11 cellular contexts compared by ENCODE assay signal in the genomic region with DNA sequence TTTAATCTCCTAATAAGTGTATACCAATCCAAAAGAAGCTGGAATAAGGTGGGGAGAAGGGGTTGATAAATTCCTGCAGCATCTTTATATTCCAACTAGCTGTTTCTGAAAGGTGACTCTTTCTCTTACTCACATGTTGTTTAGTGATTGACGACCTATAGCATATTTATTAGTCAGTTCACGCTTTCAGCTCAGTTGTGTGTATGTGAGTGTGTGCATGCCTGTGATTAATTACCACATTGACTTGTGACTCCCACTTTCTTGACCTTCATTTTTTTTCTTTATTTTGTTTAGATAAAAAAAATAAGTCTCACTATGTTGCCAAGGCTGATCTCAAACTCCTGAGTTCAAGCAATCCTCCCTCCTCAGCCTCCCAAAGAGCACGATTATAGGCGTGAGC. TPM values are rescaled to one million over a fixed set of nuclear protein-coding genes. Genes with fewer than 3 reads are reported as not detected.
A peak's percentile ranks its signal among the peaks of the same experiment; 100 is the strongest.
DNase-seq lines count a peak whose midpoint lies in the region; ATAC-seq and TF ChIP-seq lines count a peak whose summit lies in the region.
"Had no signal": no experiment of that assay in that cellular context is flagged by ENCODE, and none has a peak within 500 bp of the region (broad histone marks: within the 10 kb centered on the region; RNA-seq: fewer than 3 reads in every experiment).

No MANE protein-coding gene starts in this region.

- H3K27ac ChIP-seq in brain microvascular endothelial cell (peak overlapping the region; percentile 19), mesenchymal stem cell (ENCODE audit: low read length, poor library complexity, severe bottlenecking) (no peak overlapping the region), tibial artery (peak overlapping the region; percentile 85 to 87), PC-3 (ENCODE audit: low read length) (no peak overlapping the region)

- H2AK5ac ChIP-seq in mesenchymal stem cell (ENCODE audit: low read length, severe bottlenecking): peak overlapping the region; percentile 53

- in situ Hi-C loops in brain microvascular endothelial cell (cut with HindIII; ENCODE audit: low pct_ligation_motif_present, low sequenced_read_pairs): no loop called here

- peaks cover 40% of the 10 kb centered on the region for H3K79me1 ChIP-seq in mesenchymal stem cell (replicated peaks; ENCODE audit: low read length, poor library complexity, severe bottlenecking)

- no peak overlapping the region for H2BK15ac ChIP-seq in mesenchymal stem cell (ENCODE audit: low read depth, poor library complexity, severe bottlenecking)

- peaks cover 3% of the 10 kb centered on the region for H3F3A ChIP-seq in PC-3 (ENCODE audit: low read length, unreplicated experiment)

- POLR2A ChIA-PET in PC-3 (lab: Charles Lee; ENCODE audit: unreplicated experiment): no interaction called here
- POLR2A ChIA-PET in activated CD8-positive, alpha-beta T cell treated with anti-CD3 and anti-CD28 coated beads, Interleukin-2, amount 10 ng/mL, durations not matched to agents 7 days and 5 days (lab: Charles Lee): interaction anchor here (1.2 kb wide), 1 partner anchor 18 kb away, joined by 5 read pairs; no protein-coding TSS in a partner anchor

- H4K20me1 ChIP-seq in PC-3 (ENCODE audit: low read length): no peaks in the 10 kb centered on the region

- 82% methylated on average over 2 of the region's 4 CpGs for WGBS in mesenchymal stem cell

- H3K4me1 Mint-ChIP-seq in activated naive CD8-positive, alpha-beta T cell (ENCODE audit: low read depth): peaks cover 42% of the 10 kb centered on the region
- peaks cover 40% of the 10 kb centered on the region for H3K4me1 Mint-ChIP-seq in activated naive CD8-positive, alpha-beta T cell treated with anti-CD3 and anti-CD28 coated beads for 36 hours
- H3K4me1 Mint-ChIP-seq in activated T-helper 1 cell treated with anti-CD3 and anti-CD28 coated beads, Interleukin-12 subunit alpha, Interleukin-12 subunit beta, Interleukin-2, Interleukin-4 antibody, amounts not matched to agents 30 ng/mL and 10 ng/mL and 1 ng/mL, durations not matched to agents 14 hours and 24 hours and 36 hours (ENCODE audit: low read depth): peaks cover 78% of the 10 kb centered on the region
- H3K4me1 Mint-ChIP-seq in activated CD8-positive, alpha-beta T cell treated with anti-CD3 and anti-CD28 coated beads, Interleukin-2, amount 10 ng/mL, durations not matched to agents 7 days and 5 days (ENCODE audit: low read depth): peaks cover 74% of the 10 kb centered on the region

- H3K9me3 ChIP-seq in mesenchymal stem cell (ENCODE audit: control insufficient read depth, low read length) (no peaks in the 10 kb centered on the region), tibial artery (no peaks in the 10 kb centered on the region), PC-3 (ENCODE audit: low read length) (no peaks in the 10 kb centered on the region)
- H3K9me3 ChIP-seq: spleen had no signal

- no peak overlapping the region for H4K8ac ChIP-seq in mesenchymal stem cell (ENCODE audit: low read length)

- H3K9ac ChIP-seq in mesenchymal stem cell (ENCODE audit: low read length): peak overlapping the region; percentile 73
- H3K9ac ChIP-seq in PC-3 (ENCODE audit: low read length): no peak overlapping the region

- no peak overlapping the region for H3K4me3 ChIP-seq in brain microvascular endothelial cell (ENCODE audit: low read depth, low read length)
- no peak overlapping the region for H3K4me3 ChIP-seq in mesenchymal stem cell (ENCODE audit: insufficient read depth in 1 of 2, low read depth in 1 of 2, low read length in 2 of 2)
- H3K4me3 ChIP-seq in tibial artery: no peak overlapping the region
- no peak overlapping the region for H3K4me3 ChIP-seq in PC-3 (ENCODE audit: low read length)
- H3K4me3 ChIP-seq: spleen had no signal

- peaks cover 53% of the 10 kb centered on the region for H3K79me2 ChIP-seq in PC-3 (ENCODE audit: low read length)

- H3K36me3 ChIP-seq in brain microvascular endothelial cell (replicated peaks): no peaks in the 10 kb centered on the region
- peaks cover 3 to 16% of the 10 kb centered on the region in 2 experiments for H3K36me3 ChIP-seq in mesenchymal stem cell (ENCODE audit: control insufficient read depth in 1 of 2, insufficient read depth in 2 of 2, low read depth in 1 of 2, low read length in 2 of 2)
- no peaks in the 10 kb centered on the region for H3K36me3 ChIP-seq in tibial artery
- no peaks in the 10 kb centered on the region for H3K36me3 ChIP-seq in PC-3 (ENCODE audit: low read depth, low read length)

- H3K4me1 ChIP-seq in mesenchymal stem cell (ENCODE audit: control insufficient read depth, insufficient read depth, low read depth, low read length) (peaks cover 43% of the 10 kb centered on the region), tibial artery (peaks cover 0 to 98% (median 71%) of the 10 kb centered on the region in 4 donors), PC-3 (ENCODE audit: insufficient read depth, low read length) (peaks cover 41% of the 10 kb centered on the region)

- H2BK120ac ChIP-seq in mesenchymal stem cell (ENCODE audit: low read depth, low read length): no peak overlapping the region

- CTCF ChIA-PET in PC-3 (lab: Charles Lee): interaction anchor here (0.6 kb wide), 1 partner anchor 167 kb away, joined by 3 read pairs; no protein-coding TSS in a partner anchor
- CTCF ChIA-PET in activated CD8-positive, alpha-beta T cell treated with anti-CD3 and anti-CD28 coated beads, Interleukin-2, amount 10 ng/mL, durations not matched to agents 7 days and 5 days (lab: Charles Lee): interaction anchor here (1.3 to 7.5 kb wide), 4 partner anchors 10 to 44 kb away, joined by 3 to 80 read pairs (median 51); a partner anchor contains a TSS

- no peak overlapping the region for H2BK12ac ChIP-seq in mesenchymal stem cell (ENCODE audit: low read length in 2 of 2)

- no peak overlapping the region for H3K14ac ChIP-seq in mesenchymal stem cell (ENCODE audit: low read length in 2 of 2)

- H2BK5ac ChIP-seq in mesenchymal stem cell (ENCODE audit: low read depth, low read length, poor library complexity, severe bottlenecking): no peak overlapping the region

- no TSS peak for BruUV-seq in PC-3 (replicated peaks; lab: Mats Ljungman, UMichigan)

- H2AFZ ChIP-seq in mesenchymal stem cell (ENCODE audit: low read depth, low read length) (no peak overlapping the region), PC-3 (ENCODE audit: low read length) (no peak overlapping the region)

- H3K27ac Mint-ChIP-seq in activated naive CD8-positive, alpha-beta T cell: peak overlapping the region; percentile 47
- H3K27ac Mint-ChIP-seq in activated naive CD8-positive, alpha-beta T cell treated with anti-CD3 and anti-CD28 coated beads for 36 hours: no peak overlapping the region
- H3K27ac Mint-ChIP-seq in activated T-helper 1 cell treated with anti-CD3 and anti-CD28 coated beads, Interleukin-12 subunit alpha, Interleukin-12 subunit beta, Interleukin-2, Interleukin-4 antibody, amounts not matched to agents 30 ng/mL and 10 ng/mL and 1 ng/mL, durations not matched to agents 14 hours and 24 hours and 36 hours: no peak overlapping the region
- H3K27ac Mint-ChIP-seq in activated CD8-positive, alpha-beta T cell treated with anti-CD3 and anti-CD28 coated beads, Interleukin-2, amount 10 ng/mL, durations not matched to agents 7 days and 5 days: no peak overlapping the region

- H3K36me3 Mint-ChIP-seq in activated naive CD8-positive, alpha-beta T cell: peaks cover 2% of the 10 kb centered on the region
- no peaks in the 10 kb centered on the region for H3K36me3 Mint-ChIP-seq in activated naive CD8-positive, alpha-beta T cell treated with anti-CD3 and anti-CD28 coated beads for 36 hours
- peaks cover 32% of the 10 kb centered on the region for H3K36me3 Mint-ChIP-seq in activated T-helper 1 cell treated with anti-CD3 and anti-CD28 coated beads, Interleukin-12 subunit alpha, Interleukin-12 subunit beta, Interleukin-2, Interleukin-4 antibody, amounts not matched to agents 30 ng/mL and 10 ng/mL and 1 ng/mL, durations not matched to agents 14 hours and 24 hours and 36 hours (ENCODE audit: low read depth)
- H3K36me3 Mint-ChIP-seq in activated CD8-positive, alpha-beta T cell treated with anti-CD3 and anti-CD28 coated beads, Interleukin-2, amount 10 ng/mL, durations not matched to agents 7 days and 5 days (ENCODE audit: low read depth): peaks cover 55% of the 10 kb centered on the region

- H3K9me2 ChIP-seq in PC-3 (replicated peaks; ENCODE audit: low read length): no peaks in the 10 kb centered on the region

- DNase-seq in activated naive CD8-positive, alpha-beta T cell treated with anti-CD3 and anti-CD28 coated beads for 36 hours: no peak
- DNase-seq in brain microvascular endothelial cell (no peak), mesenchymal stem cell (no peak), tibial artery (no peak), PC-3 (no peak)
- DNase-seq in activated T-helper 1 cell treated with anti-CD3 and anti-CD28 coated beads, Interleukin-12 subunit alpha, Interleukin-12 subunit beta, Interleukin-2, Interleukin-4 antibody, amounts not matched to agents 30 ng/mL and 10 ng/mL and 1 ng/mL, durations not matched to agents 14 hours and 24 hours and 36 hours (ENCODE audit: low spot score): no peak
- no peak for DNase-seq in activated CD8-positive, alpha-beta T cell treated with anti-CD3 and anti-CD28 coated beads, Interleukin-2, amount 10 ng/mL, durations not matched to agents 7 days and 5 days
- DNase-seq: effector CD8-positive, alpha-beta T cell; NK-92 treated with Interleukin-12 subunit alpha and Interleukin-12 subunit beta, amount 100 ng/mL, for 24 hours; spleen had no signal

- intact Hi-C loops in tibial artery (cut with DNase I; ENCODE audit: low total_unique reads): no loop called here
- intact Hi-C loops in PC-3 (cut with micrococcal nuclease): loop anchor here (5.0 kb wide), 1 partner anchor 44 kb away; a partner anchor contains a TSS
- intact Hi-C loops in activated T-helper 1 cell treated with anti-CD3 and anti-CD28 coated beads, Interleukin-12 subunit alpha, Interleukin-12 subunit beta, Interleukin-2, Interleukin-4 antibody, amounts not matched to agents 30 ng/mL and 10 ng/mL and 1 ng/mL, durations not matched to agents 14 hours and 24 hours and 36 hours (cut with micrococcal nuclease): no loop called here

- H3K4me3 Mint-ChIP-seq in activated naive CD8-positive, alpha-beta T cell: no peak overlapping the region
- no peak overlapping the region for H3K4me3 Mint-ChIP-seq in activated naive CD8-positive, alpha-beta T cell treated with anti-CD3 and anti-CD28 coated beads for 36 hours
- no peak overlapping the region for H3K4me3 Mint-ChIP-seq in activated T-helper 1 cell treated with anti-CD3 and anti-CD28 coated beads, Interleukin-12 subunit alpha, Interleukin-12 subunit beta, Interleukin-2, Interleukin-4 antibody, amounts not matched to agents 30 ng/mL and 10 ng/mL and 1 ng/mL, durations not matched to agents 14 hours and 24 hours and 36 hours
- no peak overlapping the region for H3K4me3 Mint-ChIP-seq in activated CD8-positive, alpha-beta T cell treated with anti-CD3 and anti-CD28 coated beads, Interleukin-2, amount 10 ng/mL, durations not matched to agents 7 days and 5 days

- no peak for TF ChIP-seq CTCF in brain microvascular endothelial cell (IDR thresholded peaks at IDR 0.05; ENCODE audit: low read depth, low read length, missing control alignments)
- TF ChIP-seq CTCF in tibial artery (IDR thresholded peaks at IDR 0.05): no peak
- no peak for TF ChIP-seq CTCF in PC-3 (conservative IDR thresholded peaks at IDR 0.05; ENCODE audit: low read depth, low read length)

- no peaks in the 10 kb centered on the region for H3K27me3 ChIP-seq in brain microvascular endothelial cell (replicated peaks)
- no peaks in the 10 kb centered on the region for H3K27me3 ChIP-seq in mesenchymal stem cell (ENCODE audit: control insufficient read depth in 1 of 2, insufficient read depth in 1 of 2, low read length in 2 of 2)
- no peaks in the 10 kb centered on the region for H3K27me3 ChIP-seq in tibial artery
- H3K27me3 ChIP-seq in PC-3 (ENCODE audit: low read length): no peaks in the 10 kb centered on the region
- H3K27me3 ChIP-seq: spleen had no signal

- H3K27me3 Mint-ChIP-seq in activated naive CD8-positive, alpha-beta T cell: no peaks in the 10 kb centered on the region
- no peaks in the 10 kb centered on the region for H3K27me3 Mint-ChIP-seq in activated naive CD8-positive, alpha-beta T cell treated with anti-CD3 and anti-CD28 coated beads for 36 hours
- H3K27me3 Mint-ChIP-seq in activated T-helper 1 cell treated with anti-CD3 and anti-CD28 coated beads, Interleukin-12 subunit alpha, Interleukin-12 subunit beta, Interleukin-2, Interleukin-4 antibody, amounts not matched to agents 30 ng/mL and 10 ng/mL and 1 ng/mL, durations not matched to agents 14 hours and 24 hours and 36 hours (ENCODE audit: insufficient read depth): no peaks in the 10 kb centered on the region
- H3K27me3 Mint-ChIP-seq in activated CD8-positive, alpha-beta T cell treated with anti-CD3 and anti-CD28 coated beads, Interleukin-2, amount 10 ng/mL, durations not matched to agents 7 days and 5 days (ENCODE audit: low read depth): no peaks in the 10 kb centered on the region

- no peak overlapping the region for H3K4ac ChIP-seq in mesenchymal stem cell (ENCODE audit: low read depth in 1 of 2, low read length in 2 of 2)

- H3K4me2 ChIP-seq in mesenchymal stem cell (ENCODE audit: low read length, poor library complexity, severe bottlenecking) (no peak overlapping the region), PC-3 (ENCODE audit: low read length) (no peak overlapping the region)

- H3K23ac ChIP-seq in mesenchymal stem cell (ENCODE audit: low read length in 2 of 2): no peak overlapping the region

- no peak overlapping the region for H4K91ac ChIP-seq in mesenchymal stem cell (ENCODE audit: low read length)

- no peak for ATAC-seq in PC-3
- ATAC-seq in activated CD8-positive, alpha-beta T cell treated with anti-CD3 and anti-CD28 coated beads, Interleukin-2, amount 10 ng/mL, durations not matched to agents 7 days and 5 days: no peak

- H3K18ac ChIP-seq in mesenchymal stem cell (ENCODE audit: low read depth in 1 of 2, low read length in 2 of 2): no peak overlapping the region

- no peaks in the 10 kb centered on the region for H3K9me3 Mint-ChIP-seq in activated naive CD8-positive, alpha-beta T cell (ENCODE audit: low read depth)
- no peaks in the 10 kb centered on the region for H3K9me3 Mint-ChIP-seq in activated naive CD8-positive, alpha-beta T cell treated with anti-CD3 and anti-CD28 coated beads for 36 hours
- H3K9me3 Mint-ChIP-seq in activated T-helper 1 cell treated with anti-CD3 and anti-CD28 coated beads, Interleukin-12 subunit alpha, Interleukin-12 subunit beta, Interleukin-2, Interleukin-4 antibody, amounts not matched to agents 30 ng/mL and 10 ng/mL and 1 ng/mL, durations not matched to agents 14 hours and 24 hours and 36 hours: no peaks in the 10 kb centered on the region
- no peaks in the 10 kb centered on the region for H3K9me3 Mint-ChIP-seq in activated CD8-positive, alpha-beta T cell treated with anti-CD3 and anti-CD28 coated beads, Interleukin-2, amount 10 ng/mL, durations not matched to agents 7 days and 5 days (ENCODE audit: insufficient read depth)

RNA-seq across cellular contexts. Expression of a gene that starts 44.4 kb away (rescaled TPM):
- total RNA-seq in activated naive CD8-positive, alpha-beta T cell treated with anti-CD3 and anti-CD28 coated beads for 36 hours: 1 to 10 TPM; 5.3 to 6.4 TPM
- polyA plus RNA-seq in mesenchymal stem cell (2013, experiment 1 of 2): 58.0 TPM
- 58.7 TPM for polyA plus RNA-seq in mesenchymal stem cell (2013, experiment 2 of 2)
- 32.7 and 49.5 TPM in 2 replicates for total RNA-seq in PC-3 (2014; rRNA removed)
- total RNA-seq in activated T-helper 1 cell treated with anti-CD3 and anti-CD28 coated beads, Interleukin-12 subunit alpha, Interleukin-12 subunit beta, Interleukin-2, Interleukin-4 antibody, amounts not matched to agents 30 ng/mL and 10 ng/mL and 1 ng/mL, durations not matched to agents 14 hours and 24 hours and 36 hours: 47.4 and 49.8 TPM in 2 replicates
- 10 to 100 TPM; 65.0 to 65.1 TPM for total RNA-seq in activated CD8-positive, alpha-beta T cell treated with anti-CD3 and anti-CD28 coated beads, Interleukin-2, amount 10 ng/mL, durations not matched to agents 7 days and 5 days

Comparison
In these comparisons a context has a peak if more than half of its experiments do, and no peak if none do; other contexts are left out.
1. H3K27ac ChIP-seq: peak in brain microvascular endothelial cell (single experiment) and tibial artery (2 of 2); none in mesenchymal stem cell (single experiment) and PC-3 (single experiment).